ENCODE assay signal across 20 cellular contexts in genomic region chr1:94318505-94319030, GRCh38.
DNase-seq lines count a peak whose midpoint lies in the region; TF ChIP-seq lines count a peak whose summit lies in the region.
"Had no signal": no experiment of that assay in that cellular context is flagged by ENCODE, and none has a peak within 500 bp of the region (broad histone marks: within the 10 kb centered on the region; RNA-seq: fewer than 3 reads in every experiment).

No MANE protein-coding gene starts in this region.

- CTCF ChIA-PET in Calu3 (lab: Charles Lee) = interaction anchor here (1.4 kb wide), 1 partner anchor 17 kb away, joined by 4 read pairs; no protein-coding TSS in a partner anchor

- H3K36me3 Mint-ChIP-seq in Calu3 (ENCODE audit: insufficient read depth, unreplicated experiment) (peaks cover 10% of the 10 kb centered on the region), endothelial cell (ENCODE audit: low read depth, unreplicated experiment) (no peaks in the 10 kb centered on the region)
- H3K36me3 Mint-ChIP-seq: CD4-positive, CD25-positive, alpha-beta regulatory T cell had no signal

- H3K27ac ChIP-seq in 22Rv1 = peak overlapping the region; percentile 22; the same call in 1 of the 2 replicates
- H3K27ac ChIP-seq in mesodermal cell (ENCODE audit: low read depth, low read length, severe bottlenecking) = peak overlapping the region; percentile 70

- H3K36me3 ChIP-seq in mesodermal cell (ENCODE audit: control insufficient read depth, insufficient read depth, low read length) = no peaks in the 10 kb centered on the region

- peak overlapping the region; percentile 23 for H3K27ac Mint-ChIP-seq in Calu3 (ENCODE audit: unreplicated experiment)
- peak overlapping the region; percentile 98 for H3K27ac Mint-ChIP-seq in endothelial cell (ENCODE audit: unreplicated experiment)
- H3K27ac Mint-ChIP-seq: CD4-positive, CD25-positive, alpha-beta regulatory T cell had no signal

- 94 to 95% methylated on average over 5 to 6 of the region's 6 CpGs for WGBS in mesodermal cell (ENCODE audit: insufficient coverage in 2 of 2), 2 experiments

- DNase-seq in Calu3 (no peak), endothelial cell (ENCODE audit: low spot score) (no peak), islet precursor cell (no peak), NCI-H526 (lab: John Stamatoyannopoulos, UW) (no peak), NCI-H2081 (lab: John Stamatoyannopoulos, UW) (no peak)
- DNase-seq: CD4-positive, CD25-positive, alpha-beta regulatory T cell; DMS 273 treated with DMSO at 0.1 percent for 48 hours; DND-41; GOT3; Karpas-422; MV-4-11; NCI-H1105 treated with DMSO at 0.1 percent for 48 hours; NCI-H1694; NCI-H2081 treated with DMSO at 0.1 percent for 48 hours; NCI-H2171 treated with DMSO at 0.1 percent for 48 hours; NCI-H524 treated with DMSO at 0.1 percent for 48 hours; SHP77 treated with DMSO at 0.1 percent for 48 hours; SK-N-SH had no signal

- peaks cover 59% of the 10 kb centered on the region for H3K4me1 Mint-ChIP-seq in Calu3 (ENCODE audit: low read depth, unreplicated experiment)
- peaks cover 67% of the 10 kb centered on the region for H3K4me1 Mint-ChIP-seq in endothelial cell (ENCODE audit: unreplicated experiment)
- H3K4me1 Mint-ChIP-seq: CD4-positive, CD25-positive, alpha-beta regulatory T cell had no signal

- TF ChIP-seq CTCF in 22Rv1 (IDR thresholded peaks at IDR 0.05) (no peak), Calu3 (IDR thresholded peaks at IDR 0.05; ENCODE audit: unreplicated experiment) (no peak), endothelial cell (IDR thresholded peaks at IDR 0.05; ENCODE audit: unreplicated experiment) (no peak)

- no TSS peak for BruUV-seq in Calu3 (replicated peaks; lab: Mats Ljungman, UMichigan)

- no peak overlapping the region for H3K4me3 Mint-ChIP-seq in Calu3 (ENCODE audit: low read depth, unreplicated experiment)
- no peak overlapping the region for H3K4me3 Mint-ChIP-seq in endothelial cell (ENCODE audit: unreplicated experiment)
- H3K4me3 Mint-ChIP-seq: CD4-positive, CD25-positive, alpha-beta regulatory T cell had no signal

- no peaks in the 10 kb centered on the region for H3K9me3 ChIP-seq in mesodermal cell (ENCODE audit: control insufficient read depth, low read length)
- H3K9me3 ChIP-seq: SK-N-SH had no signal

- H3K4me1 ChIP-seq in mesodermal cell (ENCODE audit: control insufficient read depth, insufficient read depth, low read length, poor library complexity, severe bottlenecking) = peaks cover 58% of the 10 kb centered on the region

- no peaks in the 10 kb centered on the region for H3K9me3 Mint-ChIP-seq in Calu3 (ENCODE audit: low read depth, unreplicated experiment)
- no peaks in the 10 kb centered on the region for H3K9me3 Mint-ChIP-seq in endothelial cell (ENCODE audit: unreplicated experiment)

- no peak overlapping the region for H3K4me3 ChIP-seq in mesodermal cell (ENCODE audit: extremely low read depth, insufficient read depth, low read length, poor library complexity, severe bottlenecking)

- intact Hi-C loops in Calu3 (cut with micrococcal nuclease; ENCODE audit: unreplicated experiment) = no loop called here

- H3K27me3 Mint-ChIP-seq in Calu3 (ENCODE audit: unreplicated experiment) = no peaks in the 10 kb centered on the region
- peaks cover 3% of the 10 kb centered on the region for H3K27me3 Mint-ChIP-seq in endothelial cell (ENCODE audit: unreplicated experiment)
